8 cellular contexts compared by ENCODE assay signal in the genomic region with DNA sequence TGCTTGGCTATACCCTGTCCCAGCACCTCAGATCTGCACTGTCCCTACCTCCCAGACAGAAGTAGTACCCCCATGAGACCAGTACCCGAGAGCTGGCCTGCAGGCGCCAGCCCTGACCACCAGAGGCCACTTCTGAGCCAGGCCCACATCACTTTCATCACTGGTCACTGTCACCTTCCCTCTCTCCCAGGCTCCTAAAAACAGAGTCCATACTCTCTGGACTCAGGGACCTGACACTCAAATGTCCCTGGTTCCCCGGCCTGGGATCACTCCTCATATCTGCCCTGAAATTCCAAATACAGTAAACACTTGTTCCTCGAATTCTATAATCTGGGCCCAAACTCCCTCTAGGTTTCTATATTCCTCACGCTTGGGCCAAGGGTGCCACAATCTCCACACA. TPM values are rescaled to one million over a fixed set of nuclear protein-coding genes. Genes with fewer than 3 reads are reported as not detected.
A peak's percentile ranks its signal among the peaks of the same experiment; 100 is the strongest.
DNase-seq lines count a peak whose midpoint lies in the region; ATAC-seq and TF ChIP-seq lines count a peak whose summit lies in the region.

No MANE protein-coding gene starts in this region.

- no peak for TF ChIP-seq POLR2A in tibial nerve (IDR thresholded peaks at IDR 0.05)

- no peaks in the 10 kb centered on the region for H3K9me3 ChIP-seq in tibial nerve

- no peak for TF ChIP-seq EP300 in tibial nerve (IDR thresholded peaks at IDR 0.05)

- H3K27me3 ChIP-seq in H7 (ENCODE audit: control insufficient read depth, insufficient read depth, low read length), result no peaks in the 10 kb centered on the region
- no peaks in the 10 kb centered on the region for H3K27me3 ChIP-seq in tibial nerve

- ATAC-seq in left ventricle myocardium superior, result no peak
- ATAC-seq in GM21528 (IDR thresholded peaks at IDR 0.05; ENCODE audit: low FRiP score, unreplicated experiment), result no peak
- no peak for ATAC-seq in HG03432 (IDR thresholded peaks at IDR 0.05; ENCODE audit: unreplicated experiment)

- TF ChIP-seq CTCF in tibial nerve (IDR thresholded peaks at IDR 0.05), result peak; percentile 40 to 50 (median 48)

- intact Hi-C loops in left ventricle myocardium superior (cut with micrococcal nuclease), result no loop called here

- no peak overlapping the region for H3K4me3 ChIP-seq in H7 (ENCODE audit: insufficient read depth, low read depth, low read length)
- H3K4me3 ChIP-seq in tibial nerve, result no peak overlapping the region

- no peak overlapping the region for H3K27ac ChIP-seq in tibial nerve

- peak; percentile 56 for DNase-seq in AG20443 (ENCODE audit: low spot score)
- peak; percentile 84 for DNase-seq in H7
- DNase-seq in SW480 (ENCODE audit: low spot score), result peak; percentile 23
- peak; percentile 49 for DNase-seq in left ventricle myocardium superior
- DNase-seq in tibial nerve (ENCODE audit: low spot score in 2 of 2), result no peak
- DNase-seq in NCI-H446 (lab: John Stamatoyannopoulos, UW), result no peak

- H3K4me1 ChIP-seq in tibial nerve, result peaks cover 0 to 5% (median 0%) of the 10 kb centered on the region in 4 donors

- H3K36me3 ChIP-seq in H7 (replicated peaks; ENCODE audit: control insufficient read depth, insufficient read depth, low read length) (peaks cover 2% of the 10 kb centered on the region), tibial nerve (peaks cover 0 to 69% (median 0%) of the 10 kb centered on the region in 3 donors)

- 55 to 60% methylated on average over 5 of the region's 5 CpGs for WGBS in tibial nerve, 2 donors

RNA-seq across cellular contexts. Expression of a gene that starts 18.7 kb away (rescaled TPM):
- 6.0 and 9.0 TPM in 2 replicates for total RNA-seq in H7 (2014; rRNA removed; shearing (Covaris generic))
- 9.1 TPM for total RNA-seq in left ventricle myocardium superior
- total RNA-seq in tibial nerve, result 10 to 100 TPM in 2 of 4 donors, 1 to 10 TPM in 2; 7.2 to 10.5 (median 9.5) TPM

RNA-seq across cellular contexts. Expression of a gene that starts 18.9 kb away (rescaled TPM):
- total RNA-seq in H7 (2014; rRNA removed; shearing (Covaris generic)), result 0.62 TPM in 1 of 2 replicates, not detected in the other
- 0.92 TPM for total RNA-seq in left ventricle myocardium superior
- total RNA-seq in tibial nerve, result 1 to 10 TPM in 3 of 4 donors, under 1 TPM in 1; 0.66 to 7.1 (median 2.9) TPM

Comparison
In these comparisons a context has a peak if more than half of its experiments do, and no peak if none do; other contexts are left out.
1. DNase-seq: peak in AG20443 (single experiment), H7 (single experiment), SW480 (single experiment) and left ventricle myocardium superior (single experiment); none in tibial nerve (0 of 2) and NCI-H446 (0 of 2).